10 cellular contexts compared by ENCODE assay signal in genomic region chr7:1693991-1694524, GRCh38. TPM values are rescaled to one million over a fixed set of nuclear protein-coding genes. Genes with fewer than 3 reads are reported as not detected.
DNase-seq lines count a peak whose midpoint lies in the region; ATAC-seq and TF ChIP-seq lines count a peak whose summit lies in the region.
"Had no signal": no experiment of that assay in that cellular context is flagged by ENCODE, and none has a peak within 500 bp of the region (broad histone marks: within the 10 kb centered on the region; RNA-seq: fewer than 3 reads in every experiment).

No MANE protein-coding gene starts in this region.

- H3K4me1 ChIP-seq in upper lobe of left lung, result no peaks in the 10 kb centered on the region
- peaks cover 10% of the 10 kb centered on the region for H3K4me1 ChIP-seq in mammary epithelial cell (ENCODE audit: insufficient read depth, low read length)

- no peaks in the 10 kb centered on the region for H3K36me3 Mint-ChIP-seq in activated naive CD4-positive, alpha-beta T cell treated with anti-CD3 and anti-CD28 coated beads for 36 hours (ENCODE audit: low read depth)
- H3K36me3 Mint-ChIP-seq: CD4-positive, CD25-positive, alpha-beta regulatory T cell had no signal

- intact Hi-C loops in activated naive CD4-positive, alpha-beta T cell treated with anti-CD3 and anti-CD28 coated beads for 36 hours (cut with micrococcal nuclease), result no loop called here
- intact Hi-C loops in mammary epithelial cell (cut with micrococcal nuclease), result no loop called here

- no peaks in the 10 kb centered on the region for H3K9me3 ChIP-seq in upper lobe of left lung
- H3K9me3 ChIP-seq in mammary epithelial cell (replicated peaks; ENCODE audit: insufficient read depth, low read length), result no peaks in the 10 kb centered on the region

- no peak overlapping the region for H3K27ac Mint-ChIP-seq in activated naive CD4-positive, alpha-beta T cell treated with anti-CD3 and anti-CD28 coated beads for 36 hours
- H3K27ac Mint-ChIP-seq: CD4-positive, CD25-positive, alpha-beta regulatory T cell had no signal

- H3K27ac ChIP-seq in upper lobe of left lung (no peak overlapping the region), mammary epithelial cell (ENCODE audit: insufficient read depth, low read depth, low read length) (no peak overlapping the region)

- H3K4me3 Mint-ChIP-seq in activated naive CD4-positive, alpha-beta T cell treated with anti-CD3 and anti-CD28 coated beads for 36 hours, result no peak overlapping the region
- H3K4me3 Mint-ChIP-seq: CD4-positive, CD25-positive, alpha-beta regulatory T cell had no signal

- peaks cover 5% of the 10 kb centered on the region for H3K4me1 Mint-ChIP-seq in activated naive CD4-positive, alpha-beta T cell treated with anti-CD3 and anti-CD28 coated beads for 36 hours (ENCODE audit: low read depth)

- H3K27me3 ChIP-seq in upper lobe of left lung, result no peaks in the 10 kb centered on the region
- no peaks in the 10 kb centered on the region for H3K27me3 ChIP-seq in mammary epithelial cell (ENCODE audit: insufficient read depth, low read length)

- peaks cover 5% of the 10 kb centered on the region for H3K27me3 Mint-ChIP-seq in activated naive CD4-positive, alpha-beta T cell treated with anti-CD3 and anti-CD28 coated beads for 36 hours (ENCODE audit: low read depth)

- CTCF ChIA-PET in activated naive CD4-positive, alpha-beta T cell treated with anti-CD3 and anti-CD28 coated beads for 36 hours (lab: Charles Lee), result no interaction called here
- CTCF ChIA-PET in mammary epithelial cell (lab: Charles Lee; ENCODE audit: low non-redundant PET), result no interaction called here

- TF ChIP-seq CTCF in upper lobe of left lung (IDR thresholded peaks at IDR 0.05), result no peak
- TF ChIP-seq CTCF in mammary epithelial cell (conservative IDR thresholded peaks at IDR 0.05 in 1 of 2, IDR thresholded peaks at IDR 0.05 in 1 of 2; ENCODE audit: extremely low read depth in 1 of 2, insufficient read depth in 1 of 2, low read depth in 1 of 2, low read length in 2 of 2), result no peak

- dilution Hi-C loops in mammary epithelial cell (cut with HindIII; ENCODE audit: low sequenced_read_pairs), result no loop called here

- no peak overlapping the region for H3K9ac ChIP-seq in mammary epithelial cell (ENCODE audit: insufficient read depth, low read length)

- TF ChIP-seq EP300 in upper lobe of left lung (IDR thresholded peaks at IDR 0.05), result no peak

- H3K4me3 ChIP-seq in upper lobe of left lung, result no peak overlapping the region
- H3K4me3 ChIP-seq in mammary epithelial cell (replicated peaks in 1 of 3; ENCODE audit: insufficient read depth in 1 of 3, low read depth in 2 of 3, low read length in 3 of 3), result no peak overlapping the region

- H2AFZ ChIP-seq in mammary epithelial cell (ENCODE audit: low read depth, low read length), result no peak overlapping the region

- H4K20me1 ChIP-seq in mammary epithelial cell (ENCODE audit: insufficient read depth, low read length), result no peaks in the 10 kb centered on the region

- H3K4me2 ChIP-seq in mammary epithelial cell (ENCODE audit: insufficient read depth, low read depth, low read length), result no peak overlapping the region

- 50 to 68% methylated on average over 2 to 15 of the region's 16 CpGs for WGBS in upper lobe of left lung, 2 donors
- 75% methylated on average over 7 of the region's 16 CpGs for WGBS in mammary epithelial cell (ENCODE audit: low coverage, missing lambda C conversion rate)

- no peaks in the 10 kb centered on the region for H3K36me3 ChIP-seq in upper lobe of left lung
- H3K36me3 ChIP-seq in mammary epithelial cell (ENCODE audit: insufficient read depth, low read length), result no peaks in the 10 kb centered on the region

- no peak for TF ChIP-seq POLR2A in upper lobe of left lung (IDR thresholded peaks at IDR 0.05)

- in situ Hi-C loops in mammary epithelial cell (cut with MboI; ENCODE audit: low sequenced_read_pairs in 2 of 2), result no loop called here

- BruUV-seq in mammary epithelial cell (replicated peaks; lab: Mats Ljungman, UMichigan), result no TSS peak

- DNase-seq in activated naive CD4-positive, alpha-beta T cell treated with anti-CD3 and anti-CD28 coated beads for 36 hours, result peak; percentile 4
- no peak for DNase-seq in activated naive CD4-positive, alpha-beta T cell treated with anti-CD3 and anti-CD28 coated beads, Interleukin-2, amount 50 U/mL, for 16 hours
- peak; percentile 26 for DNase-seq in activated CD8-positive, alpha-beta memory T cell treated with anti-CD3 and anti-CD28 coated beads, Interleukin-2, amount 50 U/mL, for 48 hours
- DNase-seq in inferior parietal cortex (ENCODE audit: extremely low spot score) (peak; percentile 24), upper lobe of left lung (peak; percentile 14 to 59), mammary epithelial cell (no peak)
- DNase-seq in stimulated activated CD4-positive, alpha-beta T cell treated with anti-CD3 and anti-CD28 coated beads, Interleukin-1b, Interleukin-23, amount 100 ng/mL, for 48 hours, result no peak
- DNase-seq: activated naive CD4-positive, alpha-beta T cell; CD4-positive, CD25-positive, alpha-beta regulatory T cell had no signal

- no peaks in the 10 kb centered on the region for H3K79me2 ChIP-seq in mammary epithelial cell (ENCODE audit: insufficient read depth, low read length)

- ATAC-seq in upper lobe of left lung (ENCODE audit: low FRiP score in 2 of 2), result no peak
- ATAC-seq in HG02588 (IDR thresholded peaks at IDR 0.05; ENCODE audit: unreplicated experiment), result no peak

- H3K9me3 Mint-ChIP-seq in activated naive CD4-positive, alpha-beta T cell treated with anti-CD3 and anti-CD28 coated beads for 36 hours, result peaks cover under 1% of the 10 kb centered on the region

RNA-seq across cellular contexts. Expression of gene ELFN1, which starts 24.0 kb away (rescaled TPM):
- not detected for total RNA-seq in activated naive CD4-positive, alpha-beta T cell treated with anti-CD3 and anti-CD28 coated beads for 36 hours
- total RNA-seq in upper lobe of left lung (1 to 10 TPM in 2 of 6 donors, under 1 TPM in 3, not detected in 1; 0.11 to 3.0 (median 0.30) TPM), mammary epithelial cell (under 1 TPM in 1 of 2 donors, not detected in 1; 0.83 TPM)
- 0.02 TPM for polyA plus RNA-seq in mammary epithelial cell
- polyA minus RNA-seq in mammary epithelial cell, result not detected
- total RNA-seq: CD4-positive, CD25-positive, alpha-beta regulatory T cell had no signal
- polyA plus RNA-seq: CD4-positive, CD25-positive, alpha-beta regulatory T cell had no signal

Comparison
In these comparisons a context has a peak if more than half of its experiments do, and no peak if none do; other contexts are left out.
1. DNase-seq: peak in activated naive CD4-positive, alpha-beta T cell treated with anti-CD3 and anti-CD28 coated beads for 36 hours (single experiment), activated CD8-positive, alpha-beta memory T cell treated with anti-CD3 and anti-CD28 coated beads, Interleukin-2, amount 50 U/mL, for 48 hours (single experiment), inferior parietal cortex (single experiment) and upper lobe of left lung (2 of 2); none in activated naive CD4-positive, alpha-beta T cell treated with anti-CD3 and anti-CD28 coated beads, Interleukin-2, amount 50 U/mL, for 16 hours (single experiment), stimulated activated CD4-positive, alpha-beta T cell treated with anti-CD3 and anti-CD28 coated beads, Interleukin-1b, Interleukin-23, amount 100 ng/mL, for 48 hours (single experiment) and mammary epithelial cell (single experiment).